Comparison of ENCODE assay signal across 24 cellular contexts in the genomic region with DNA sequence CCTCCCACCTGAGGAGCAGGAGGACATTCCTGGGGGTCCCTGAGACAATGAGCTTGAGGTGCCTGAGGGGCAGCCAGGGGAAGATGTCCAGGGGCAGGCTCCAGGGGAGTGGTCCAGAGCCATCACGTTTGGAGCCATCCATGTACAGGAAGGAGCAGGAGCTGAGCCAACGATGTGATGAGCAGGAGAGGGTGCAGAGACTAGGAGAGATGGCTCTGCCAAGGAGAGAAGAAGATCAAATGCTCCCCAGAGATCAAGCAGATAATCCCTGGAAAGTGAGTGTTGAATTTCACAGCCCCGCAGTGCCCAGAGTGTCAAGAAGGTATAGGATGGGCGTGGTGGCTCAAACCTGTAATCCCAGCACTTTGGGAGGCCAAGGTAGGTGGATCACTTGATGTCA.
DNase-seq lines count a peak whose midpoint lies in the region; FAIRE-seq and TF ChIP-seq lines count a peak whose summit lies in the region.
"Had no signal": no experiment of that assay in that cellular context is flagged by ENCODE, and none has a peak within 500 bp of the region (broad histone marks: within the 10 kb centered on the region; RNA-seq: fewer than 3 reads in every experiment).

No MANE protein-coding gene starts in this region.

- no peaks in the 10 kb centered on the region for H4K20me1 ChIP-seq in Loucy (ENCODE audit: insufficient read depth, low read length, poor library complexity, severe bottlenecking)
- H4K20me1 ChIP-seq: BLaER1 treated with 17β-estradiol and CSF1 and Interleukin-3, amounts not matched to agents 10 nM and 100 nM had no signal

- H3K27ac Mint-ChIP-seq in activated naive CD4-positive, alpha-beta T cell treated with anti-CD3 and anti-CD28 coated beads, Interleukin-2, amount 10 ng/mL, durations not matched to agents 7 days and 5 days, result no peak overlapping the region

- H3K9ac ChIP-seq in Loucy (ENCODE audit: low read depth, low read length, poor library complexity, severe bottlenecking), result no peak overlapping the region
- H3K9ac ChIP-seq: BLaER1 treated with 17β-estradiol and CSF1 and Interleukin-3, amounts not matched to agents 10 nM and 100 nM had no signal

- no peak overlapping the region for H3K4me3 Mint-ChIP-seq in activated naive CD4-positive, alpha-beta T cell treated with anti-CD3 and anti-CD28 coated beads, Interleukin-2, amount 10 ng/mL, durations not matched to agents 7 days and 5 days
- H3K4me3 Mint-ChIP-seq: CD4-positive, alpha-beta memory T cell had no signal

- H3K79me2 ChIP-seq in Loucy (ENCODE audit: insufficient read depth, low read length), result no peaks in the 10 kb centered on the region

- TF ChIP-seq CTCF in Loucy (conservative IDR thresholded peaks at IDR 0.05; ENCODE audit: low read length) (no peak), sigmoid colon (IDR thresholded peaks at IDR 0.05) (no peak)

- H3K27me3 ChIP-seq in Loucy (ENCODE audit: insufficient read depth, low read length, poor library complexity, severe bottlenecking), result no peaks in the 10 kb centered on the region
- H3K27me3 ChIP-seq in sigmoid colon, result no peaks in the 10 kb centered on the region
- no peaks in the 10 kb centered on the region for H3K27me3 ChIP-seq in small intestine (ENCODE audit: control insufficient read depth in 2 of 2, insufficient read depth in 2 of 2, low read length in 2 of 2)
- H3K27me3 ChIP-seq: BLaER1 treated with 17β-estradiol and CSF1 and Interleukin-3, amounts not matched to agents 10 nM and 100 nM; SJCRH30 had no signal

- TF ChIP-seq POLR2A in sigmoid colon (IDR thresholded peaks at IDR 0.05), result no peak

- H3K4me3 ChIP-seq in Loucy (ENCODE audit: low read length, poor library complexity, severe bottlenecking) (no peak overlapping the region), sigmoid colon (no peak overlapping the region), small intestine (ENCODE audit: low read depth in 1 of 2, low read length in 2 of 2) (no peak overlapping the region)
- H3K4me3 ChIP-seq: A549; BLaER1 treated with 17β-estradiol and CSF1 and Interleukin-3, amounts not matched to agents 10 nM and 100 nM; SJCRH30 had no signal

- CTCF ChIA-PET in activated naive CD4-positive, alpha-beta T cell treated with anti-CD3 and anti-CD28 coated beads, Interleukin-2, amount 10 ng/mL, durations not matched to agents 7 days and 5 days (lab: Charles Lee), result interaction anchor here (4.7 kb wide), 1 partner anchor 14 kb away, joined by 18 read pairs; no protein-coding TSS in a partner anchor

- H3K27ac ChIP-seq in sigmoid colon (no peak overlapping the region), small intestine (ENCODE audit: low read depth in 1 of 2, low read length in 1 of 2) (no peak overlapping the region)
- H3K27ac ChIP-seq: A549; BLaER1 treated with 17β-estradiol and CSF1 and Interleukin-3, amounts not matched to agents 10 nM and 100 nM; SJCRH30 had no signal

- peak; percentile 12 for DNase-seq in activated naive CD4-positive, alpha-beta T cell treated with anti-CD3 and anti-CD28 coated beads, Interleukin-2, amount 10 ng/mL, durations not matched to agents 7 days and 5 days
- no peak for DNase-seq in activated naive CD4-positive, alpha-beta T cell treated with anti-CD3 and anti-CD28 coated beads, Interleukin-2, amount 50 U/mL, for 16 hours
- DNase-seq in islet precursor cell, result peak; percentile 22
- peak; percentile 8 for DNase-seq in sigmoid colon
- no peak for DNase-seq in small intestine
- DNase-seq in dermis blood vessel endothelial cell, result no peak
- DNase-seq: AML-193; CD4-positive, alpha-beta memory T cell; COR-L47; NCI-H1092; NCI-H1417 treated with DMSO at 0.1 percent for 48 hours; NCI-H187; NCI-H2081 treated with DMSO at 0.1 percent for 48 hours; NCI-H2171; NCI-H226; NCI-H510A; NCI-H748 treated with DMSO at 0.1 percent for 48 hours; NK-92 treated with Interleukin-12 subunit alpha and Interleukin-12 subunit beta, amount 100 ng/mL, for 24 hours; PC-3; SJCRH30 had no signal

- no peaks in the 10 kb centered on the region for H3F3A ChIP-seq in Loucy (ENCODE audit: low read depth)

- H3K4me2 ChIP-seq in Loucy (ENCODE audit: low read depth, low read length, poor library complexity, severe bottlenecking), result no peak overlapping the region
- H3K4me2 ChIP-seq: A549; BLaER1 treated with 17β-estradiol and CSF1 and Interleukin-3, amounts not matched to agents 10 nM and 100 nM had no signal

- H3K9me3 ChIP-seq in Loucy (ENCODE audit: insufficient read depth, low read depth, low read length) (no peaks in the 10 kb centered on the region), sigmoid colon (no peaks in the 10 kb centered on the region), small intestine (ENCODE audit: control insufficient read depth, low read depth) (no peaks in the 10 kb centered on the region)
- H3K9me3 ChIP-seq: A549; BLaER1 treated with 17β-estradiol and CSF1 and Interleukin-3, amounts not matched to agents 10 nM and 100 nM; SJCRH30 had no signal

- no peaks in the 10 kb centered on the region for H3K36me3 Mint-ChIP-seq in activated naive CD4-positive, alpha-beta T cell treated with anti-CD3 and anti-CD28 coated beads, Interleukin-2, amount 10 ng/mL, durations not matched to agents 7 days and 5 days
- H3K36me3 Mint-ChIP-seq: CD4-positive, alpha-beta memory T cell had no signal

- no peaks in the 10 kb centered on the region for H3K4me1 Mint-ChIP-seq in activated naive CD4-positive, alpha-beta T cell treated with anti-CD3 and anti-CD28 coated beads, Interleukin-2, amount 10 ng/mL, durations not matched to agents 7 days and 5 days

- TF ChIP-seq EP300 in sigmoid colon (IDR thresholded peaks at IDR 0.05), result no peak

- H2AFZ ChIP-seq in Loucy (ENCODE audit: low read length), result 0 out of 2 replicates have a peak overlapping the region, but pooled peaks have one; percentile 63

- H3K9me3 Mint-ChIP-seq in activated naive CD4-positive, alpha-beta T cell treated with anti-CD3 and anti-CD28 coated beads, Interleukin-2, amount 10 ng/mL, durations not matched to agents 7 days and 5 days, result no peaks in the 10 kb centered on the region
- H3K9me3 Mint-ChIP-seq: CD4-positive, alpha-beta memory T cell had no signal

- FAIRE-seq in small intestine (lab: Jason Lieb, UNC), result no peak
- FAIRE-seq: A549, G401.6 had no signal

- 82 to 85% methylated on average over 4 of the region's 4 CpGs for WGBS in sigmoid colon, 2 donors
- WGBS in small intestine, 3 donors, result 83 to 88% (median 87%) methylated on average over 4 of the region's 4 CpGs

- H3K36me3 ChIP-seq in Loucy (ENCODE audit: insufficient read depth, low read length) (no peaks in the 10 kb centered on the region), sigmoid colon (no peaks in the 10 kb centered on the region), small intestine (ENCODE audit: control insufficient read depth in 2 of 2, insufficient read depth in 2 of 2, low read length in 2 of 2) (peaks cover 0 to 17% of the 10 kb centered on the region in 2 donors)
- H3K36me3 ChIP-seq: BLaER1 treated with 17β-estradiol and CSF1 and Interleukin-3, amounts not matched to agents 10 nM and 100 nM; SJCRH30 had no signal

- peaks cover 30% of the 10 kb centered on the region for H3K27me3 Mint-ChIP-seq in activated naive CD4-positive, alpha-beta T cell treated with anti-CD3 and anti-CD28 coated beads, Interleukin-2, amount 10 ng/mL, durations not matched to agents 7 days and 5 days
- H3K27me3 Mint-ChIP-seq: CD4-positive, alpha-beta memory T cell had no signal

- intact Hi-C loops in sigmoid colon (cut with DNase I), result no loop called here

- H3K4me1 ChIP-seq in Loucy (ENCODE audit: insufficient read depth, low read length, poor library complexity, severe bottlenecking) (no peaks in the 10 kb centered on the region), sigmoid colon (peaks cover 0 to 1% (median 0%) of the 10 kb centered on the region in 4 donors), small intestine (ENCODE audit: control insufficient read depth in 2 of 2, insufficient read depth in 1 of 2, low read depth in 1 of 2, low read length in 1 of 2) (no peaks in the 10 kb centered on the region)
- H3K4me1 ChIP-seq: SJCRH30 had no signal

- no peaks in the 10 kb centered on the region for H3K9me2 ChIP-seq in Loucy (replicated peaks; ENCODE audit: low read depth, low read length)

Comparison
In these comparisons a context has a peak if more than half of its experiments do, and no peak if none do; other contexts are left out.
1. DNase-seq: peak in activated naive CD4-positive, alpha-beta T cell treated with anti-CD3 and anti-CD28 coated beads, Interleukin-2, amount 10 ng/mL, durations not matched to agents 7 days and 5 days (single experiment), islet precursor cell (single experiment) and sigmoid colon (single experiment); none in activated naive CD4-positive, alpha-beta T cell treated with anti-CD3 and anti-CD28 coated beads, Interleukin-2, amount 50 U/mL, for 16 hours (single experiment), small intestine (single experiment) and dermis blood vessel endothelial cell (single experiment).